ENCODE assay signal across 22 cellular contexts in genomic region chr9:16526380-16526779, GRCh38.
DNase-seq lines count a peak whose midpoint lies in the region; ATAC-seq, FAIRE-seq and TF ChIP-seq lines count a peak whose summit lies in the region.
"Had no signal": no experiment of that assay in that cellular context is flagged by ENCODE, and none has a peak within 500 bp of the region (broad histone marks: within the 10 kb centered on the region; RNA-seq: fewer than 3 reads in every experiment).

No MANE protein-coding gene starts in this region.

- CTCF ChIA-PET in A549 (lab: Yijun Ruan, JAX): no interaction called here

- TF ChIP-seq RAD21 in A549 (conservative IDR thresholded peaks at IDR 0.05 in 1 of 2, IDR thresholded peaks at IDR 0.05 in 1 of 2): no peak

- peak overlapping the region; percentile 41 for H3K4me2 ChIP-seq in A549

- TF ChIP-seq POLR2A in A549 (IDR thresholded peaks at IDR 0.05; ENCODE audit: low read length): no peak
- no peak for TF ChIP-seq POLR2A in GM12891 (IDR thresholded peaks at IDR 0.05; ENCODE audit: low read depth, low read length)

- TF ChIP-seq CTCF in A549 (IDR thresholded peaks at IDR 0.05) (no peak), astrocyte of the spinal cord (IDR thresholded peaks at IDR 0.05; ENCODE audit: low read depth, low read length) (no peak)

- peak in 1 of 2 experiments; percentile 72; a peak in 3 of 6 replicates for ATAC-seq in A549
- ATAC-seq: CD8-positive, alpha-beta T cell; gastrocnemius medialis; left lung; pancreas; stimulated activated effector memory CD8-positive, alpha-beta T cell treated with anti-CD3 and anti-CD28 coated beads, Interleukin-12 subunit alpha, Interleukin-12 subunit beta, amount 100 ng/mL, for 72 hours had no signal

- no peak for TF ChIP-seq EP300 in A549 (IDR thresholded peaks at IDR 0.05)

- FAIRE-seq in A549 (lab: Jason Lieb, UNC): no peak
- no peak for FAIRE-seq in GM12891 (lab: Jason Lieb, UNC)
- FAIRE-seq: A204.1, GM12892, pancreas had no signal

- H3K4me1 ChIP-seq in A549: peaks cover 21% of the 10 kb centered on the region; the same call in 2 of the 3 replicates
- H3K4me1 ChIP-seq: pancreas had no signal

- WGBS in A549 (ENCODE audit: missing lambda C conversion rate): 20% methylated on average over 3 of the region's 3 CpGs

- POLR2A ChIA-PET in A549 (lab: Yijun Ruan, JAX): no interaction called here

- H3K27ac ChIP-seq in A549: peak overlapping the region in 1 of 2 experiments; percentile 46; a peak in 1 of 6 replicates
- H3K27ac ChIP-seq: gastrocnemius medialis, left lung, pancreas, SJSA1, spleen, transverse colon had no signal

- H3K9me3 ChIP-seq in A549: no peaks in the 10 kb centered on the region
- H3K9me3 ChIP-seq: gastrocnemius medialis, left lung, pancreas, SJSA1, spleen, transverse colon had no signal

- peak in 1 of 2 experiments; percentile 19 for DNase-seq in A549 (ENCODE audit: low read depth in 1 of 2, low spot score in 1 of 2)
- peak; percentile 76 for DNase-seq in HT1080 (ENCODE audit: low read depth)
- DNase-seq in astrocyte of the spinal cord (ENCODE audit: low read depth, low spot score): peak; percentile 70
- peak; percentile 85 for DNase-seq in iris pigment epithelial cell (ENCODE audit: low read depth)
- no peak for DNase-seq in D341Med (ENCODE audit: low spot score)
- no peak for DNase-seq in GM12891 (ENCODE audit: insufficient read length, low spot score)
- DNase-seq in NCI-H526 treated with DMSO at 0.1 percent for 48 hours (lab: John Stamatoyannopoulos, UW): no peak
- DNase-seq in T-helper 9 cell: no peak
- DNase-seq: activated T-cell treated with anti-CD3 and anti-CD28 coated beads, Interleukin-2, amount 50 U/mL, for 24 hours; CD8-positive, alpha-beta T cell; central memory CD4-positive, alpha-beta T cell; gastrocnemius medialis; H7; left lung; NCI-H510A; pancreas; spleen; transverse colon had no signal

- in situ Hi-C loops in astrocyte of the spinal cord (cut with HindIII; ENCODE audit: low sequenced_read_pairs): no loop called here

- H3K4me3 ChIP-seq in A549 (no peak overlapping the region), astrocyte of the spinal cord (ENCODE audit: low read depth, low read length) (no peak overlapping the region)
- H3K4me3 ChIP-seq: gastrocnemius medialis, left lung, pancreas, SJSA1, spleen, transverse colon had no signal

TF ChIP-seq in A549, 52 proteins besides CTCF, POLR2A, EP300 and RAD21:
- no peak for TF ChIP-seq MAZ (IDR thresholded peaks at IDR 0.05; ENCODE audit: borderline replicate concordance, low read depth, low read length)
- TF ChIP-seq, protein P1, sequence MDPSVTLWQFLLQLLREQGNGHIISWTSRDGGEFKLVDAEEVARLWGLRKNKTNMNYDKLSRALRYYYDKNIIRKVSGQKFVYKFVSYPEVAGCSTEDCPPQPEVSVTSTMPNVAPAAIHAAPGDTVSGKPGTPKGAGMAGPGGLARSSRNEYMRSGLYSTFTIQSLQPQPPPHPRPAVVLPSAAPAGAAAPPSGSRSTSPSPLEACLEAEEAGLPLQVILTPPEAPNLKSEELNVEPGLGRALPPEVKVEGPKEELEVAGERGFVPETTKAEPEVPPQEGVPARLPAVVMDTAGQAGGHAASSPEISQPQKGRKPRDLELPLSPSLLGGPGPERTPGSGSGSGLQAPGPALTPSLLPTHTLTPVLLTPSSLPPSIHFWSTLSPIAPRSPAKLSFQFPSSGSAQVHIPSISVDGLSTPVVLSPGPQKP (IDR thresholded peaks at IDR 0.05; ENCODE audit: low read depth, low read length): no peak
- TF ChIP-seq CEBPB (IDR thresholded peaks at IDR 0.05): no peak
- no peak for TF ChIP-seq MAX (IDR thresholded peaks at IDR 0.05)
- no peak for TF ChIP-seq MAFK (IDR thresholded peaks at IDR 0.05; ENCODE audit: partially characterized antibody)
- TF ChIP-seq EHMT2 (IDR thresholded peaks at IDR 0.05; ENCODE audit: low read depth): no peak
- no peak for TF ChIP-seq HDAC2 (IDR thresholded peaks at IDR 0.05)
- no peak for TF ChIP-seq ZFP36 (IDR thresholded peaks at IDR 0.05; ENCODE audit: borderline replicate concordance, partially characterized antibody)
- no peak for TF ChIP-seq BCL3 (IDR thresholded peaks at IDR 0.05)
- TF ChIP-seq EHF (CRISPR knock-in tag; IDR thresholded peaks at IDR 0.05): no peak
TF ChIP-seq in A549: peak in this region for 0.

TF ChIP-seq in GM12891, 5 proteins besides CTCF, POLR2A, EP300 and RAD21:
- TF ChIP-seq POU2F2 (IDR thresholded peaks at IDR 0.05; ENCODE audit: low read depth, low read length): no peak
- no peak for TF ChIP-seq SPI1 (IDR thresholded peaks at IDR 0.05; ENCODE audit: low read depth, low read length)
- no peak for TF ChIP-seq POLR2AphosphoS5 (IDR thresholded peaks at IDR 0.05; ENCODE audit: low read depth, low read length)
- no peak for TF ChIP-seq TAF1 (IDR thresholded peaks at IDR 0.05; ENCODE audit: low read depth, low read length)
TF ChIP-seq in GM12891: peak in this region for 0.

Comparison
In these comparisons a context has a peak if more than half of its experiments do, and no peak if none do; other contexts are left out.
1. DNase-seq: peak in HT1080 (single experiment), astrocyte of the spinal cord (single experiment) and iris pigment epithelial cell (single experiment); none in D341Med (single experiment), GM12891 (single experiment), NCI-H526 treated with DMSO at 0.1 percent for 48 hours (single experiment) and T-helper 9 cell (single experiment).